ENCODE assay signal across 13 cellular contexts in the genomic region with DNA sequence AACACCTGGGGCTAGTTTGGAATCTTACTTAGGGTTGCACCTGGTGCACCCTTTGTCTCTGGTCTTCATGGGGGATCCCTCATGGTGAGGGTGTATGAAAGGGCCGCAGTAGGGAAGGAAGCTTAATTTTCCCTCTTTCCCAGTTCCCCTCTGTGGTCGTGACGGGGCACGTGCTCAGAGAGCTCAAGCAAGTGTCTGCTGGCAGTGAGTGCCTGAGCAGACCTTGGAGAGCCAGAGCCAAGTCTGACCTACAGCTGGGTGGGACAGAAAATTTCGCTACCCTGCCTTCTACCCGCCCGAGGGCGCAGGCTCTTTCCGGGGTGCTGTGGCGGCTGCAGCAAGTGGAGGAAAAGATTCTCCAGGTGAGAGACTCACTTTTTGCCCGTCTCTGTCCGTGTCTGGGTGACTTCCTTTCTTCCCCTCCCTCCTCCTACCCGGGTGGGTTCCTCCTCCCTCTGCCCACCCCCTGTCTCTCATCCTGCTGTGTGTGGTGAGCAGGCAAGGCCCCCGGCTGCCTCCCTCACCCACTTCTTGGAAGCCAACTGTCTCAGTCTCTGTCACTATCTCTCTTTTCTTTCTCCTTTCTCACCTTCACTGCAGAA.
DNase-seq lines count a peak whose midpoint lies in the region; ATAC-seq, FAIRE-seq and TF ChIP-seq lines count a peak whose summit lies in the region.
"Had no signal": no experiment of that assay in that cellular context is flagged by ENCODE, and none has a peak within 500 bp of the region (broad histone marks: within the 10 kb centered on the region; RNA-seq: fewer than 3 reads in every experiment).

No MANE protein-coding gene starts in this region.

- peaks cover 31% of the 10 kb centered on the region for H3K4me1 ChIP-seq in HUES48 (ENCODE audit: control insufficient read depth, insufficient read depth, low read length)
- peaks cover 11% of the 10 kb centered on the region for H3K4me1 ChIP-seq in RWPE2 (ENCODE audit: insufficient read depth, poor library complexity, severe bottlenecking)

- no peak for TF ChIP-seq CTCF in RWPE2 (IDR thresholded peaks at IDR 0.05; ENCODE audit: poor library complexity, severe bottlenecking)
- no peak for TF ChIP-seq CTCF in D721Med (IDR thresholded peaks at IDR 0.05; ENCODE audit: insufficient read depth, missing control alignments)

- H3K4me3 ChIP-seq in HUES48 (ENCODE audit: low read depth, low read length) (no peak overlapping the region), RWPE2 (ENCODE audit: severe bottlenecking) (no peak overlapping the region)
- H3K4me3 ChIP-seq: hepatocyte, psoas muscle had no signal

- H3K27ac ChIP-seq in HUES48 (ENCODE audit: low read depth, low read length): peak overlapping the region; percentile 18
- H3K27ac ChIP-seq in RWPE2 (ENCODE audit: poor library complexity, severe bottlenecking): peak overlapping the region; percentile 19
- peak overlapping the region; percentile 78 for H3K27ac ChIP-seq in angular gyrus (ENCODE audit: low read depth, low read length)
- H3K27ac ChIP-seq: hepatocyte, psoas muscle had no signal

- H3K9ac ChIP-seq in HUES48 (ENCODE audit: low read depth, low read length): no peak overlapping the region

- no peak for FAIRE-seq in D721Med (lab: Jason Lieb, UNC)

- H3K27me3 ChIP-seq in HUES48 (ENCODE audit: control insufficient read depth, insufficient read depth, low read length) (no peaks in the 10 kb centered on the region; the same call in 1 of the 2 replicates), RWPE2 (ENCODE audit: insufficient read depth, poor library complexity, severe bottlenecking) (no peaks in the 10 kb centered on the region)
- H3K27me3 ChIP-seq: hepatocyte had no signal

- DNase-seq in RWPE2 (ENCODE audit: low spot score) (no peak), D721Med (ENCODE audit: insufficient read length, low spot score) (no peak), NCI-H2196 treated with DMSO at 0.1 percent for 48 hours (lab: John Stamatoyannopoulos, UW; ENCODE audit: unreplicated experiment) (no peak)
- DNase-seq in stimulated activated CD8-positive, alpha-beta memory T cell treated with anti-CD3 and anti-CD28 coated beads, Interleukin-7, amount 100 ng/mL, for 24 hours (ENCODE audit: low read depth): peak; percentile 4
- DNase-seq: effector memory CD4-positive, alpha-beta T cell; Karpas-422; mesenchymal stem cell; NCI-H510A treated with DMSO at 0.1 percent for 48 hours; psoas muscle had no signal

- ATAC-seq in RWPE2 (ENCODE audit: low read depth) (no peak), HG03280 (IDR thresholded peaks at IDR 0.05; ENCODE audit: unreplicated experiment) (no peak)
- ATAC-seq: psoas muscle had no signal

- H3K36me3 ChIP-seq in HUES48 (ENCODE audit: control insufficient read depth, insufficient read depth, low read length) (no peaks in the 10 kb centered on the region), RWPE2 (ENCODE audit: low read depth) (peaks cover 95% of the 10 kb centered on the region)

- no peaks in the 10 kb centered on the region for H3K9me3 ChIP-seq in HUES48 (ENCODE audit: control insufficient read depth, insufficient read depth, low read length)
- H3K9me3 ChIP-seq in RWPE2 (ENCODE audit: severe bottlenecking): no peaks in the 10 kb centered on the region
- H3K9me3 ChIP-seq: psoas muscle had no signal

Comparison
In these comparisons a context has a peak if more than half of its experiments do, and no peak if none do; other contexts are left out.
1. H3K27ac ChIP-seq: peak in every context shown above with its lines; median percentile 78 in angular gyrus; 19 in RWPE2; 18 in HUES48.